Comparison of ENCODE assay signal across 20 cellular contexts in genomic region chr10:43970018-43970698, GRCh38.
"Had no signal": no experiment of that assay in that cellular context is flagged by ENCODE, and none has a peak within 500 bp of the region (broad histone marks: within the 10 kb centered on the region; RNA-seq: fewer than 3 reads in every experiment).

No MANE protein-coding gene starts in this region.

- ATAC-seq: activated CD8-positive, alpha-beta T cell treated with anti-CD3 and anti-CD28 coated beads for 36 hours; T-cell had no signal

- H3K27ac ChIP-seq: KMS-11, VCaP had no signal

- DNase-seq: activated CD4-positive, CD25-positive, alpha-beta regulatory T cell; activated CD8-positive, alpha-beta T cell treated with anti-CD3 and anti-CD28 coated beads for 36 hours; activated gamma-delta T cell; activated naive CD4-positive, alpha-beta T cell treated with anti-CD3 and anti-CD28 coated beads for 36 hours; activated T-cell treated with anti-CD3 and anti-CD28 coated beads, Interleukin-2, amount 50 U/mL, for 24 hours; NCI-H1092; NCI-H1417; NCI-H1930; NCI-H2171 treated with DMSO at 0.1 percent for 48 hours; NCI-H226; NCI-H510A; NCI-H526 treated with DMSO at 0.1 percent for 48 hours; NCI-H82; SIG-M5; T-cell; T-helper 2 cell; T1000 had no signal

- FAIRE-seq: astrocyte had no signal
